1 cellular context compared by ENCODE assay signal in the genomic region with DNA sequence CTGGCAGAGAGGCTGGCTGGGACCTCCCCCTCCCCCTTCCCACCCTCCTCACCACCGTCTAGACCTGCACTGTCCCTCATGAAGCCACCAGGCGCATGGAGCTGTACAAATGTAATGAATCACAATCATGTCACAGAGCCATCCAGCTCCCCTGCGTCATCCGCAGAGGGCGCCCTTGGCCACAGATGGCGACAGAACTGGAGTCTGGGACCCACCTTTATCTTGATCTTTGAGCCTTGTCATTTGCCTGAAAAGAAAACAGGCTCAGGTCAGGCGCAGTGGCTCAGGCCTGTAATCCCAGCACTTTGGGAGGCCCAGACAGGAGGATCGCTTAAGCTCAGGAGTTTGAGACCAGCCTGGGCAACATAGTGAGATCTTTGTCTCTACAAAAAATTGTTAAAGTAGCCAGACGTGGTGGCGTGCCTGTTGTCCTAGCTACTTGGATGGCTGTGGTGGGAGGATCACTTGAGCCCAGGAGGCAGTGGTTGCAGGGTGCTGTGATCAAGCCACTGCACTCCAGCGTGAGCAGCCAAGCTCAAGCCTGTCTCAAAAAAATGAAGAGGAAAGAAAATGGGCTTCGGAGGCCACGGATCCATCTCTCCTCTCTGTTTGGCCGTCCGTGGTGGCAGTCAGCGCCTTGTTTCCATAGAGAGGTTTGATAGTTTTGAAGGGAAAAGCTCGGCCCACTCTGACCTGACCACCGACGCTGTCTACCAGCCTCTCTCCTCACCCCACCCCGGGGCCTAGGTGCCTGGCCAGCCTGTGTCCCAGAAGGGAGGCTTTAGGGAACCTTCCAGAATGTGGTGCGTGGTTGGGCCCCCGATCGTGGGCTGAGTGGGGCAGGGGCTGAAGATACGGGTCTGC.
TF ChIP-seq lines count a peak whose summit lies in the region.

No MANE protein-coding gene starts in this region.

TF ChIP-seq in GM23338, 12 proteins besides CTCF, POLR2A, EP300 and RAD21 (continued from another document):
- TF ChIP-seq, protein P1, sequence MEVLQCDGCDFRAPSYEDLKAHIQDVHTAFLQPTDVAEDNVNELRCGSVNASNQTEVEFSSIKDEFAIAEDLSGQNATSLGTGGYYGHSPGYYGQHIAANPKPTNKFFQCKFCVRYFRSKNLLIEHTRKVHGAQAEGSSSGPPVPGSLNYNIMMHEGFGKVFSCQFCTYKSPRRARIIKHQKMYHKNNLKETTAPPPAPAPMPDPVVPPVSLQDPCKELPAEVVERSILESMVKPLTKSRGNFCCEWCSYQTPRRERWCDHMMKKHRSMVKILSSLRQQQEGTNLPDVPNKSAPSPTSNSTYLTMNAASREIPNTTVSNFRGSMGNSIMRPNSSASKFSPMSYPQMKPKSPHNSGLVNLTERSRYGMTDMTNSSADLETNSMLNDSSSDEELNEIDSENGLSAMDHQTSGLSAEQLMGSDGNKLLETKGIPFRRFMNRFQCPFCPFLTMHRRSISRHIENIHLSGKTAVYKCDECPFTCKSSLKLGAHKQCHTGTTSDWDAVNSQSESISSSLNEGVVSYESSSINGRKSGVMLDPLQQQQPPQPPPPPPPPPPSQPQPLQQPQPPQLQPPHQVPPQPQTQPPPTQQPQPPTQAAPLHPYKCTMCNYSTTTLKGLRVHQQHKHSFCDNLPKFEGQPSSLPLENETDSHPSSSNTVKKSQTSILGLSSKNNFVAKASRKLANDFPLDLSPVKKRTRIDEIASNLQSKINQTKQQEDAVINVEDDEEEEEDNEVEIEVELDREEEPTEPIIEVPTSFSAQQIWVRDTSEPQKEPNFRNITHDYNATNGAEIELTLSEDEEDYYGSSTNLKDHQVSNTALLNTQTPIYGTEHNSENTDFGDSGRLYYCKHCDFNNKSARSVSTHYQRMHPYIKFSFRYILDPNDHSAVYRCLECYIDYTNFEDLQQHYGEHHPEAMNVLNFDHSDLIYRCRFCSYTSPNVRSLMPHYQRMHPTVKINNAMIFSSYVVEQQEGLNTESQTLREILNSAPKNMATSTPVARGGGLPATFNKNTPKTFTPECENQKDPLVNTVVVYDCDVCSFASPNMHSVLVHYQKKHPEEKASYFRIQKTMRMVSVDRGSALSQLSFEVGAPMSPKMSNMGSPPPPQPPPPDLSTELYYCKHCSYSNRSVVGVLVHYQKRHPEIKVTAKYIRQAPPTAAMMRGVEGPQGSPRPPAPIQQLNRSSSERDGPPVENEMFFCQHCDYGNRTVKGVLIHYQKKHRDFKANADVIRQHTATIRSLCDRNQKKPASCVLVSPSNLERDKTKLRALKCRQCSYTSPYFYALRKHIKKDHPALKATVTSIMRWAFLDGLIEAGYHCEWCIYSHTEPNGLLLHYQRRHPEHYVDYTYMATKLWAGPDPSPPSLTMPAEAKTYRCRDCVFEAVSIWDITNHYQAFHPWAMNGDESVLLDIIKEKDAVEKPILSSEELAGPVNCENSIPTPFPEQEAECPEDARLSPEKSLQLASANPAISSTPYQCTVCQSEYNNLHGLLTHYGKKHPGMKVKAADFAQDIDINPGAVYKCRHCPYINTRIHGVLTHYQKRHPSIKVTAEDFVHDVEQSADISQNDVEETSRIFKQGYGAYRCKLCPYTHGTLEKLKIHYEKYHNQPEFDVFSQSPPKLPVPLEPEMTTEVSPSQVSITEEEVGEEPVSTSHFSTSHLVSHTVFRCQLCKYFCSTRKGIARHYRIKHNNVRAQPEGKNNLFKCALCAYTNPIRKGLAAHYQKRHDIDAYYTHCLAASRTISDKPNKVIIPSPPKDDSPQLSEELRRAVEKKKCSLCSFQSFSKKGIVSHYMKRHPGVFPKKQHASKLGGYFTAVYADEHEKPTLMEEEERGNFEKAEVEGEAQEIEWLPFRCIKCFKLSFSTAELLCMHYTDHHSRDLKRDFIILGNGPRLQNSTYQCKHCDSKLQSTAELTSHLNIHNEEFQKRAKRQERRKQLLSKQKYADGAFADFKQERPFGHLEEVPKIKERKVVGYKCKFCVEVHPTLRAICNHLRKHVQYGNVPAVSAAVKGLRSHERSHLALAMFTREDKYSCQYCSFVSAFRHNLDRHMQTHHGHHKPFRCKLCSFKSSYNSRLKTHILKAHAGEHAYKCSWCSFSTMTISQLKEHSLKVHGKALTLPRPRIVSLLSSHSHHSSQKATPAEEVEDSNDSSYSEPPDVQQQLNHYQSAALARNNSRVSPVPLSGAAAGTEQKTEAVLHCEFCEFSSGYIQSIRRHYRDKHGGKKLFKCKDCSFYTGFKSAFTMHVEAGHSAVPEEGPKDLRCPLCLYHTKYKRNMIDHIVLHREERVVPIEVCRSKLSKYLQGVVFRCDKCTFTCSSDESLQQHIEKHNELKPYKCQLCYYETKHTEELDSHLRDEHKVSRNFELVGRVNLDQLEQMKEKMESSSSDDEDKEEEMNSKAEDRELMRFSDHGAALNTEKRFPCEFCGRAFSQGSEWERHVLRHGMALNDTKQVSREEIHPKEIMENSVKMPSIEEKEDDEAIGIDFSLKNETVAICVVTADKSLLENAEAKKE (CRISPR knock-in tag; IDR thresholded peaks at IDR 0.05) = no peak
- TF ChIP-seq POLR2AphosphoS5 (IDR thresholded peaks at IDR 0.05; ENCODE audit: low read depth) = no peak
- TF ChIP-seq ZNF331 (CRISPR knock-in tag; IDR thresholded peaks at IDR 0.05; ENCODE audit: low read depth) = no peak
- no peak for TF ChIP-seq EZH2 (IDR thresholded peaks at IDR 0.05; ENCODE audit: low read depth, unreplicated experiment)
- no peak for TF ChIP-seq REST (IDR thresholded peaks at IDR 0.05; ENCODE audit: unreplicated experiment)
- no peak for TF ChIP-seq JUNB (IDR thresholded peaks at IDR 0.05; ENCODE audit: unreplicated experiment)
- no peak for TF ChIP-seq CREB1 (CRISPR knock-in tag; IDR thresholded peaks at IDR 0.05; ENCODE audit: low read depth)
- TF ChIP-seq EZH2phosphoT487 (IDR thresholded peaks at IDR 0.05; ENCODE audit: unreplicated experiment) = no peak
- no peak for TF ChIP-seq ETS1 (IDR thresholded peaks at IDR 0.05)
